1 cellular context compared by ENCODE assay signal in genomic region chr6:27388293-27389197, GRCh38.
A peak's percentile ranks its signal among the peaks of the same experiment; 100 is the strongest.
TF ChIP-seq lines count a peak whose summit lies in the region.

Gene ZNF391 (plus strand): TSS chr6:27388759. CDS start chr6:27400371, 11,612 bp downstream.

TF ChIP-seq in K562, 482 proteins besides CTCF, POLR2A, EP300 and RAD21 (continued from another document and continues in another):
- TF ChIP-seq JUN (IDR thresholded peaks at IDR 0.05; ENCODE audit: borderline replicate concordance, low read depth, low read length) (0 out of 2 replicates have a peak, but pooled peaks have one; percentile 43), JUN (CRISPR knock-in tag; IDR thresholded peaks at IDR 0.05; ENCODE audit: borderline replicate concordance) (no peak), RBM14 (IDR thresholded peaks at IDR 0.05; ENCODE audit: borderline replicate concordance, insufficient read depth, low read depth, low read length) (no peak), ELK1 (CRISPR knock-in tag; IDR thresholded peaks at IDR 0.05) (no peak), ZNF12 (CRISPR knock-in tag; IDR thresholded peaks at IDR 0.05) (peak; percentile 85; the same call in 1 of the 2 replicates), GTF2E2 (tag; IDR thresholded peaks at IDR 0.05) (peak; percentile 97), BRD4 (IDR thresholded peaks at IDR 0.05) (peak; percentile 77; the same call in 1 of the 2 replicates), ZBTB26 (CRISPR knock-in tag; IDR thresholded peaks at IDR 0.05) (no peak), TEAD1 (CRISPR knock-in tag; IDR thresholded peaks at IDR 0.05) (peak; percentile 75 to 96), CEBPG (CRISPR knock-in tag; IDR thresholded peaks at IDR 0.05) (no peak; the same call in 1 of the 2 replicates), CEBPG (tag; conservative IDR thresholded peaks at IDR 0.05 in 1 of 2, IDR thresholded peaks at IDR 0.05 in 1 of 2) (peak; percentile 48 to 87), HIVEP1 (CRISPR knock-in tag; IDR thresholded peaks at IDR 0.05) (peak; percentile 83), ZNF311 (CRISPR knock-in tag; IDR thresholded peaks at IDR 0.05) (no peak), ZKSCAN1 (IDR thresholded peaks at IDR 0.05; ENCODE audit: low read depth, low read length) (peak; percentile 36; the same call in 1 of the 2 replicates), ARHGAP35 (IDR thresholded peaks at IDR 0.05; ENCODE audit: partially characterized antibody) (no peak), EHMT2 (IDR thresholded peaks at IDR 0.05) (peak; percentile 75; the same call in 1 of the 2 replicates), YBX1 (IDR thresholded peaks at IDR 0.05) (no peak), HEY1 (CRISPR knock-in tag; IDR thresholded peaks at IDR 0.05; ENCODE audit: borderline replicate concordance) (no peak), NR2C1 (IDR thresholded peaks at IDR 0.05) (peak; percentile 79), NR2C1 (tag; IDR thresholded peaks at IDR 0.05) (peak; percentile 79), CSDE1 (IDR thresholded peaks at IDR 0.05) (peak in 1 of 2 experiments; percentile 56; a peak in 1 of 4 replicates), NFIX (CRISPR knock-in tag; IDR thresholded peaks at IDR 0.05; ENCODE audit: low read depth) (no peak), SMARCE1 (IDR thresholded peaks at IDR 0.05) (no peak), GATAD2A (IDR thresholded peaks at IDR 0.05) (peak; percentile 82; the same call in 1 of the 2 replicates), MECOM (CRISPR knock-in tag; IDR thresholded peaks at IDR 0.05) (peak; percentile 77), ELK3 (CRISPR knock-in tag; IDR thresholded peaks at IDR 0.05) (no peak), NRF1 (conservative IDR thresholded peaks at IDR 0.05 in 1 of 2, IDR thresholded peaks at IDR 0.05 in 1 of 2) (peak; percentile 97 to 98), MAFG (tag; conservative IDR thresholded peaks at IDR 0.05) (no peak), POLR2AphosphoS5 (IDR thresholded peaks at IDR 0.05; ENCODE audit: control insufficient read depth, insufficient read depth, low read depth, low read length) (peak; percentile 84), HMG20A (CRISPR knock-in tag; conservative IDR thresholded peaks at IDR 0.05) (no peak), NR2F6 (CRISPR knock-in tag; IDR thresholded peaks at IDR 0.05) (no peak), ZNF318 (IDR thresholded peaks at IDR 0.05; ENCODE audit: borderline replicate concordance in 1 of 2, low read depth in 1 of 2) (no peak; a peak in 1 of 4 replicates), SAFB (IDR thresholded peaks at IDR 0.05; ENCODE audit: borderline replicate concordance, low read depth, low read length) (peak; percentile 17; the same call in 1 of the 2 replicates), CGGBP1 (CRISPR knock-in tag; IDR thresholded peaks at IDR 0.05) (peak; percentile 82), ZSCAN32 (CRISPR knock-in tag; IDR thresholded peaks at IDR 0.05) (no peak), XRCC4 (IDR thresholded peaks at IDR 0.05; ENCODE audit: extremely low read depth, insufficient read depth, insufficient read length) (no peak), SMARCA5 (IDR thresholded peaks at IDR 0.05) (peak; percentile 90; the same call in 1 of the 2 replicates), XRCC3 (IDR thresholded peaks at IDR 0.05) (no peak), TAL1 (IDR thresholded peaks at IDR 0.05) (no peak), POLR2H (tag; IDR thresholded peaks at IDR 0.05; ENCODE audit: low read depth) (peak; percentile 79), SMARCA4 (IDR thresholded peaks at IDR 0.05) (no peak), PML (IDR thresholded peaks at IDR 0.05; ENCODE audit: low read length) (peak; percentile 87), ELF2 (CRISPR knock-in tag; IDR thresholded peaks at IDR 0.05) (peak; percentile 35; the same call in 1 of the 2 replicates), DIDO1 (tag; IDR thresholded peaks at IDR 0.05; ENCODE audit: low read depth) (peak; percentile 96), HNRNPK (IDR thresholded peaks at IDR 0.05; ENCODE audit: low read depth, low read length, poor library complexity, severe bottlenecking) (no peak), TBP (optimal IDR thresholded peaks at IDR 0.05; ENCODE audit: low read depth, low read length) (peak; percentile 94), POLR2G (IDR thresholded peaks at IDR 0.05; ENCODE audit: low read depth, low read length) (peak; percentile 96), ZBTB11 (CRISPR knock-in tag; IDR thresholded peaks at IDR 0.05) (peak; percentile 97 to 100 (median 98)), NFRKB (IDR thresholded peaks at IDR 0.05; ENCODE audit: low read depth) (peak; percentile 92), ZNF253 (CRISPR knock-in tag; conservative IDR thresholded peaks at IDR 0.05) (no peak), SRSF3 (IDR thresholded peaks at IDR 0.05; ENCODE audit: insufficient read depth, low read length) (no peak; the same call in 1 of the 2 replicates), MEIS2 (IDR thresholded peaks at IDR 0.05; ENCODE audit: partially characterized antibody) (peak; percentile 87), NFYB (IDR thresholded peaks at IDR 0.05; ENCODE audit: extremely low read depth, insufficient read length) (no peak), ZNF445 (CRISPR knock-in tag; IDR thresholded peaks at IDR 0.05; ENCODE audit: low read depth) (no peak), LEF1 (IDR thresholded peaks at IDR 0.05) (peak; percentile 69), KLF1 (tag; IDR thresholded peaks at IDR 0.05) (peak; percentile 84), TSC22D4 (tag; IDR thresholded peaks at IDR 0.05) (no peak), SPI1 (IDR thresholded peaks at IDR 0.05; ENCODE audit: borderline replicate concordance, low read depth, low read length) (no peak), FOXJ2 (tag; IDR thresholded peaks at IDR 0.05) (peak; percentile 50; the same call in 1 of the 2 replicates), ILK (tag; IDR thresholded peaks at IDR 0.05; ENCODE audit: borderline replicate concordance, low read depth) (no peak), HOMEZ (CRISPR knock-in tag; IDR thresholded peaks at IDR 0.05) (no peak; the same call in 1 of the 2 replicates)
